ENCODE assay signal across 11 cellular contexts in genomic region chr14:92897922-92898599, GRCh38. TPM values are rescaled to one million over a fixed set of nuclear protein-coding genes. Genes with fewer than 3 reads are reported as not detected.
DNase-seq lines count a peak whose midpoint lies in the region; ATAC-seq and TF ChIP-seq lines count a peak whose summit lies in the region.
"Had no signal": no experiment of that assay in that cellular context is flagged by ENCODE, and none has a peak within 500 bp of the region (broad histone marks: within the 10 kb centered on the region; RNA-seq: fewer than 3 reads in every experiment).

No MANE protein-coding gene starts in this region.

- H3K4me3 ChIP-seq in choroid plexus epithelial cell (ENCODE audit: low read depth, low read length): no peak overlapping the region

- peak; percentile 36 for DNase-seq in HT1080 (ENCODE audit: low read depth)
- DNase-seq in activated CD4-positive, alpha-beta T cell treated with anti-CD3 and anti-CD28 coated beads, Interleukin-2, amount 50 U/mL, for 24 hours (ENCODE audit: low read depth in 1 of 2, low spot score in 1 of 2): peak; percentile 16 to 41
- DNase-seq in choroid plexus epithelial cell (ENCODE audit: low read depth): peak; percentile 13
- DNase-seq in stimulated activated CD4-positive, alpha-beta T cell treated with anti-CD3 and anti-CD28 coated beads, TNF-alpha, amount 100 ng/mL, for 24 hours (ENCODE audit: low read depth in 3 of 3): peak; percentile 11 to 52 (median 36)
- no peak for DNase-seq in OCI-M2 (lab: John Stamatoyannopoulos, UW; ENCODE audit: unreplicated experiment)
- no peak for DNase-seq in NCI-H2227 treated with DMSO at 0.1 percent for 48 hours (lab: John Stamatoyannopoulos, UW)
- DNase-seq: Calu3, foreskin keratinocyte, NCI-H2171 had no signal

- no peak for TF ChIP-seq CTCF in choroid plexus epithelial cell (conservative IDR thresholded peaks at IDR 0.05; ENCODE audit: low read depth, low read length)

- no peak for ATAC-seq in HG03432 (IDR thresholded peaks at IDR 0.05; ENCODE audit: unreplicated experiment)
- ATAC-seq: foreskin keratinocyte, left lobe of liver had no signal

RNA-seq across cellular contexts. Expression of gene CHGA, which starts 24.9 kb away (rescaled TPM):
- total RNA-seq in HT1080 (2014; rRNA removed; shearing (Covaris generic)): not detected in 2 replicates
- not detected in 2 replicates for polyA plus RNA-seq in HT1080 (2015; cell fraction: cytosol; rRNA removed)
- polyA plus RNA-seq in HT1080 (2015; cell fraction: nucleus; rRNA removed): not detected in 2 replicates
- total RNA-seq: foreskin keratinocyte had no signal
- polyA plus RNA-seq: foreskin keratinocyte had no signal

Comparison
In these comparisons a context has a peak if more than half of its experiments do, and no peak if none do; other contexts are left out.
1. DNase-seq: peak in HT1080 (single experiment), activated CD4-positive, alpha-beta T cell treated with anti-CD3 and anti-CD28 coated beads, Interleukin-2, amount 50 U/mL, for 24 hours (2 of 2), choroid plexus epithelial cell (single experiment) and stimulated activated CD4-positive, alpha-beta T cell treated with anti-CD3 and anti-CD28 coated beads, TNF-alpha, amount 100 ng/mL, for 24 hours (3 of 3); none in OCI-M2 (single experiment) and NCI-H2227 treated with DMSO at 0.1 percent for 48 hours (single experiment).